Comparison of ENCODE assay signal across 8 cellular contexts in the genomic region with DNA sequence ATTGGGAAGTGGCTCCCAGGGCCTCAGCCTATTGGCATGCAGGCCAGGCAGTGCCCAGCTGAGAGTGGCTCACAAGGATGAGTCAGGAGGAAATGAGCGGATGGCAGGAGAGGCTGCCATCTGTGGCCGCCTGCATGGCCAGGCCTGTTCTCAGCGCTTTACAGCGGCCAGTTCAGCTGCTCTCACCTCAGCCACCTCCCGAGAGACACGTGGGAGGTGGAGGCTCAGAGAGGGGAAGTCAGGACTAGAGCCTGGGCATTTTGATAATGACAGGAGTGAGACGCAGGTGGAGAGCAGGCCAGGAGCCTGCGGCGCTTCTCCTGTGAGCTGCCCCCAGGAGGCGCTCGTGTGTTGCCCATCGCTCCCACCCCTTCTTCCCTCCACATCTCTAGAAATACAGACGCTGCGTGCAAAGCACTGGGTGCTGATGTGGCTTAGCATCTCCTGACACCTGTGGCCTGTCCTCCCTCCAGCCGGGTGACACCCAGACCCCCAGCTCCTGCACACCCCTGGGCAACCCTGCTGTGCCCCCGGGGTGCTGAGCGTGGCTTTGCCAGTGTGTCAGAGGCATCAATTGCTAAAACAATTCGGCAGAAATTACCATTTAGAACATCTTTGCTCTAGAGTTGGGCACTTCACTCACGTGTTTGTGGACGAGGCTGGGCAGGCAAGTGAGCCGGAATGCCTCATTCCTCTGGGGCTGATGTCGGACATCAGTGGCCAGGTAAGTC. TPM values are rescaled to one million over a fixed set of nuclear protein-coding genes. Genes with fewer than 3 reads are reported as not detected.
A peak's percentile ranks its signal among the peaks of the same experiment; 100 is the strongest.
DNase-seq lines count a peak whose midpoint lies in the region; ATAC-seq and TF ChIP-seq lines count a peak whose summit lies in the region.

No MANE protein-coding gene starts in this region.

- TF ChIP-seq CTCF in GM20000 (IDR thresholded peaks at IDR 0.05; ENCODE audit: extremely low read depth, missing control alignments) = peak; percentile 89

- no peaks in the 10 kb centered on the region for H3K9me3 ChIP-seq in effector memory CD4-positive, alpha-beta T cell (ENCODE audit: control insufficient read depth, low read length)

- no peaks in the 10 kb centered on the region for H3K36me3 ChIP-seq in effector memory CD4-positive, alpha-beta T cell (ENCODE audit: control insufficient read depth, insufficient read depth, low read length)

- no peak overlapping the region for H3K4me3 Mint-ChIP-seq in naive B cell
- no peak overlapping the region for H3K4me3 Mint-ChIP-seq in stimulated activated naive B cell treated with anti-CD40 and anti-IgM and Interleukin-4, amounts not matched to agents 10 μg/mL and 1 μg/mL and 100 μg/mL, for 72 hours

- ATAC-seq in naive B cell (ENCODE audit: low read depth in 2 of 2) = peak; percentile 99
- peak; percentile 97 for ATAC-seq in stimulated activated naive B cell treated with anti-CD40 and anti-IgM and Interleukin-4, amounts not matched to agents 10 μg/mL and 1 μg/mL and 100 μg/mL, for 72 hours (replicated peaks)

- no peaks in the 10 kb centered on the region for H3K36me3 Mint-ChIP-seq in naive B cell
- H3K36me3 Mint-ChIP-seq in stimulated activated naive B cell treated with anti-CD40 and anti-IgM and Interleukin-4, amounts not matched to agents 10 μg/mL and 1 μg/mL and 100 μg/mL, for 72 hours = no peaks in the 10 kb centered on the region

- H3K4me1 Mint-ChIP-seq in naive B cell = peaks cover 6 to 10% (median 7%) of the 10 kb centered on the region in 3 donors
- H3K4me1 Mint-ChIP-seq in stimulated activated naive B cell treated with anti-CD40 and anti-IgM and Interleukin-4, amounts not matched to agents 10 μg/mL and 1 μg/mL and 100 μg/mL, for 72 hours = peaks cover 10 to 11% of the 10 kb centered on the region in 2 donors

- no peak overlapping the region for H3K4me3 ChIP-seq in effector memory CD4-positive, alpha-beta T cell (ENCODE audit: insufficient read depth, low read depth, low read length, poor library complexity, severe bottlenecking)

- H3K27me3 Mint-ChIP-seq in naive B cell = peaks cover 0 to 22% (median 8%) of the 10 kb centered on the region in 3 donors
- H3K27me3 Mint-ChIP-seq in stimulated activated naive B cell treated with anti-CD40 and anti-IgM and Interleukin-4, amounts not matched to agents 10 μg/mL and 1 μg/mL and 100 μg/mL, for 72 hours = peaks cover 8 to 9% of the 10 kb centered on the region in 2 donors

- DNase-seq in AML-193 (lab: John Stamatoyannopoulos, UW) (peak; percentile 73 to 77), GM20000 (ENCODE audit: low spot score) (peak; percentile 90), NCI-H748 (lab: John Stamatoyannopoulos, UW; ENCODE audit: unreplicated experiment) (peak; percentile 88), naive B cell (peak; percentile 77), GOT3 (lab: John Stamatoyannopoulos, UW) (no peak)
- peak; percentile 75 to 77 for DNase-seq in activated CD4-positive, alpha-beta T cell treated with anti-CD3 and anti-CD28 coated beads, Interleukin-2, amount 50 U/mL, for 48 hours
- peak; percentile 45 to 58 (median 50) for DNase-seq in effector memory CD4-positive, alpha-beta T cell
- DNase-seq in stimulated activated naive B cell treated with anti-CD40 and anti-IgM and Interleukin-4, amounts not matched to agents 10 μg/mL and 1 μg/mL and 100 μg/mL, for 72 hours = peak; percentile 75

- H3K27me3 ChIP-seq in effector memory CD4-positive, alpha-beta T cell (replicated peaks; ENCODE audit: control insufficient read depth, insufficient read depth, low read length, poor library complexity, severe bottlenecking) = no peaks in the 10 kb centered on the region

- H3K27ac ChIP-seq in effector memory CD4-positive, alpha-beta T cell (ENCODE audit: insufficient read depth, low read length, poor library complexity, severe bottlenecking) = no peak overlapping the region

- H3K9me3 Mint-ChIP-seq in naive B cell = no peaks in the 10 kb centered on the region
- no peaks in the 10 kb centered on the region for H3K9me3 Mint-ChIP-seq in stimulated activated naive B cell treated with anti-CD40 and anti-IgM and Interleukin-4, amounts not matched to agents 10 μg/mL and 1 μg/mL and 100 μg/mL, for 72 hours

- peak overlapping the region in 4 of 6 donors; percentile 44 to 78 (median 69) for H3K27ac Mint-ChIP-seq in naive B cell
- peak overlapping the region; percentile 80 for H3K27ac Mint-ChIP-seq in stimulated activated naive B cell treated with anti-CD40 and anti-IgM and Interleukin-4, amounts not matched to agents 10 μg/mL and 1 μg/mL and 100 μg/mL, for 72 hours

- no peaks in the 10 kb centered on the region for H3K4me1 ChIP-seq in effector memory CD4-positive, alpha-beta T cell (ENCODE audit: control insufficient read depth, insufficient read depth, low read length, poor library complexity, severe bottlenecking)

RNA-seq across cellular contexts. Expression of gene PANX2, which starts 21.4 kb away (rescaled TPM):
- under 1 TPM in 1 of 6 donors, not detected in 5; 0.08 TPM for polyA plus RNA-seq in naive B cell (ENCODE audit: low read depth in 6 of 6)

RNA-seq across cellular contexts. Expression of gene TRABD, which starts 36.6 kb away (rescaled TPM):
- polyA plus RNA-seq in naive B cell (ENCODE audit: low read depth in 6 of 6) = 10 to 100 TPM in 5 of 6 donors, 1 to 10 TPM in 1; 9.4 to 22.6 (median 15.1) TPM

RNA-seq across cellular contexts. Expression of gene SELENOO, which starts 51.7 kb away (rescaled TPM):
- polyA plus RNA-seq in naive B cell (ENCODE audit: low read depth in 6 of 6) = 1 to 10 TPM; 2.9 to 6.8 (median 5.2) TPM

RNA-seq across cellular contexts. Expression of gene MOV10L1, which starts 59.4 kb away (rescaled TPM):
- polyA plus RNA-seq in naive B cell (ENCODE audit: low read depth in 6 of 6) = not detected
